24 cellular contexts compared by ENCODE assay signal in the genomic region with DNA sequence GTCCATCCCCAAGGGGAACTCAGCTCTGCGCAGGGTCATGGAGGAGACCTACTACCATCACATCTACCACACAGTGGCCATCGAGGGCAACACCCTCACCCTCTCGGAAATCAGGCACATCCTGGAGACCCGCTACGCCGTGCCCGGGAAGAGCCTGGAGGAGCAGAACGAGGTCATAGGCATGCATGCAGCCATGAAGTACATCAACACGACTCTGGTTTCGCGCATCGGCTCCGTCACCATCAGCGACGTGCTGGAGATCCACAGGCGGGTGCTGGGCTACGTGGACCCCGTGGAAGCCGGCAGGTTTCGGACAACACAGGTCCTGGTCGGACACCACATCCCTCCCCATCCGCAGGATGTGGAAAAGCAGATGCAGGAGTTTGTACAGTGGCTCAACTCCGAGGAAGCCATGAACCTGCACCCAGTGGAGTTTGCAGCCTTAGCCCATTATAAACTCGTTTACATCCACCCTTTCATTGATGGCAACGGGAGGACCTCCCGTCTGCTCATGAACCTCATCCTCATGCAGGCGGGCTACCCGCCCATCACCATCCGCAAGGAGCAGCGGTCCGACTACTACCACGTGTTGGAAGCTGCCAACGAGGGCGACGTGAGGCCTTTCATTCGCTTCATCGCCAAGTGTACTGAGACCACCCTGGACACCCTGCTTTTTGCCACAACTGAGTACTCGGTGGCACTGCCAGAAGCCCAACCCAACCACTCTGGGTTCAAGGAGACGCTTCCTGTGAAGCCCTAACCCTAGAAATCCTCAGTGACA.
"Had no signal": no experiment of that assay in that cellular context is flagged by ENCODE, and none has a peak within 500 bp of the region (broad histone marks: within the 10 kb centered on the region; RNA-seq: fewer than 3 reads in every experiment).

No MANE protein-coding gene starts in this region.

- H3K9me3 ChIP-seq: adrenal gland, ascending aorta, heart right ventricle, sigmoid colon, testis had no signal

- H3K27me3 Mint-ChIP-seq: activated CD4-positive, alpha-beta T cell treated with anti-CD3 and anti-CD28 coated beads, Interleukin-2, amount 10 ng/mL, durations not matched to agents 24 days and 14 days; activated CD8-positive, alpha-beta memory T cell treated with anti-CD3 and anti-CD28 coated beads, Interleukin-2, amount 10 ng/mL, durations not matched to agents 7 days and 5 days; activated CD8-positive, alpha-beta T cell treated with anti-CD3 and anti-CD28 coated beads for 36 hours; activated naive CD8-positive, alpha-beta T cell; central memory CD8-positive, alpha-beta T cell; effector memory CD8-positive, alpha-beta T cell; T-helper 17 cell; type B pancreatic cell had no signal

- H3K27ac Mint-ChIP-seq: activated CD8-positive, alpha-beta memory T cell treated with anti-CD3 and anti-CD28 coated beads, Interleukin-2, amount 10 ng/mL, durations not matched to agents 7 days and 5 days; type B pancreatic cell had no signal

- ATAC-seq: activated CD4-positive, CD25-positive, alpha-beta regulatory T cell treated with anti-CD3 and anti-CD28 coated beads, Interleukin-2, amount 50 U/mL, for 24 hours; activated CD8-positive, alpha-beta memory T cell treated with anti-CD3 and anti-CD28 coated beads, Interleukin-2, amount 10 ng/mL, durations not matched to agents 7 days and 5 days; activated CD8-positive, alpha-beta T cell treated with anti-CD3 and anti-CD28 coated beads for 36 hours; effector memory CD8-positive, alpha-beta T cell; heart right ventricle; left colon; T-helper 17 cell had no signal

- H3K4me3 ChIP-seq: adrenal gland, ascending aorta, dorsolateral prefrontal cortex, heart right ventricle, sigmoid colon, smooth muscle cell, testis had no signal

- DNase-seq: activated CD4-positive, alpha-beta T cell treated with anti-CD3 and anti-CD28 coated beads, Interleukin-2, amount 10 ng/mL, durations not matched to agents 24 days and 14 days; activated CD8-positive, alpha-beta memory T cell treated with anti-CD3 and anti-CD28 coated beads, Interleukin-2, amount 10 ng/mL, durations not matched to agents 7 days and 5 days; activated CD8-positive, alpha-beta T cell treated with anti-CD3 and anti-CD28 coated beads for 36 hours; activated gamma-delta T cell treated with Interleukin-2 at 50 U/mL for 16 hours; activated T-cell treated with anti-CD3 and anti-CD28 coated beads for 4 hours; adrenal gland; effector memory CD8-positive, alpha-beta T cell; heart right ventricle; left colon; mesenchymal stem cell; sigmoid colon; stimulated activated CD4-positive, alpha-beta T cell treated with anti-CD3 and anti-CD28 coated beads, Interleukin-15, amount 100 ng/mL, for 24 hours; stimulated activated naive CD4-positive, alpha-beta T cell; T-helper 17 cell; testis had no signal

- H3K9me3 Mint-ChIP-seq: activated CD4-positive, alpha-beta T cell treated with anti-CD3 and anti-CD28 coated beads, Interleukin-2, amount 10 ng/mL, durations not matched to agents 24 days and 14 days; activated CD8-positive, alpha-beta T cell treated with anti-CD3 and anti-CD28 coated beads for 36 hours; central memory CD8-positive, alpha-beta T cell; effector memory CD8-positive, alpha-beta T cell; type B pancreatic cell had no signal

- H3K27ac ChIP-seq: adrenal gland, epithelial cell of prostate, heart right ventricle, sigmoid colon, testis had no signal

- FAIRE-seq: colon had no signal

- H3K4me2 ChIP-seq: smooth muscle cell had no signal

- H3K4me3 Mint-ChIP-seq: activated CD4-positive, alpha-beta T cell treated with anti-CD3 and anti-CD28 coated beads, Interleukin-2, amount 10 ng/mL, durations not matched to agents 24 days and 14 days; activated CD8-positive, alpha-beta memory T cell treated with anti-CD3 and anti-CD28 coated beads, Interleukin-2, amount 10 ng/mL, durations not matched to agents 7 days and 5 days; activated CD8-positive, alpha-beta T cell treated with anti-CD3 and anti-CD28 coated beads for 36 hours; activated naive CD8-positive, alpha-beta T cell; central memory CD8-positive, alpha-beta T cell; effector memory CD8-positive, alpha-beta T cell; T-helper 17 cell; type B pancreatic cell had no signal

- H3K27me3 ChIP-seq: adrenal gland, ascending aorta, dorsolateral prefrontal cortex, heart right ventricle, sigmoid colon, testis had no signal
